In genomic region chr14:75709207-75709812, GRCh38 we compare ENCODE assay signal across 8 cellular contexts. TPM values are rescaled to one million over a fixed set of nuclear protein-coding genes. Genes with fewer than 3 reads are reported as not detected.
DNase-seq lines count a peak whose midpoint lies in the region; ATAC-seq and TF ChIP-seq lines count a peak whose summit lies in the region.

No MANE protein-coding gene starts in this region.

- no peak overlapping the region for H3K4me3 Mint-ChIP-seq in natural killer cell

- no peak overlapping the region for H3K9ac ChIP-seq in OCI-LY3 (ENCODE audit: low read length)

- intact Hi-C loops in esophagus muscularis mucosa (cut with DNase I) = loop anchor here (10.0 kb wide), 1 partner anchor 645 kb away; no protein-coding TSS in a partner anchor
- intact Hi-C loops in natural killer cell (cut with micrococcal nuclease) = loop anchor here (1.0 kb wide), 1 partner anchor 273 kb away; no protein-coding TSS in a partner anchor

- H3K4me1 ChIP-seq in OCI-LY3 (ENCODE audit: low read length) (peaks cover 21% of the 10 kb centered on the region), esophagus muscularis mucosa (peaks cover 10 to 22% (median 19%) of the 10 kb centered on the region in 4 donors)

- no peaks in the 10 kb centered on the region for H3K79me2 ChIP-seq in OCI-LY3 (ENCODE audit: low read length)

- H3K36me3 Mint-ChIP-seq in natural killer cell = no peaks in the 10 kb centered on the region

- TF ChIP-seq CTCF in OCI-LY3 (IDR thresholded peaks at IDR 0.05; ENCODE audit: low read depth, low read length) (peak; percentile 89), esophagus muscularis mucosa (IDR thresholded peaks at IDR 0.05) (peak; percentile 79 to 86 (median 82)), natural killer cell (IDR thresholded peaks at IDR 0.05) (peak; percentile 73)

- H3K36me3 ChIP-seq in OCI-LY3 (replicated peaks; ENCODE audit: low read depth, low read length) = peaks cover 14% of the 10 kb centered on the region
- H3K36me3 ChIP-seq in esophagus muscularis mucosa = peaks cover 0 to 29% (median 9%) of the 10 kb centered on the region in 4 donors

- H2AFZ ChIP-seq in OCI-LY3 (ENCODE audit: low read depth, low read length) = no peak overlapping the region

- H3K27me3 Mint-ChIP-seq in natural killer cell (ENCODE audit: low read depth in 2 of 2) = no peaks in the 10 kb centered on the region

- ATAC-seq in natural killer cell (peak; percentile 64 to 75 (median 73)), HG02970 (IDR thresholded peaks at IDR 0.05; ENCODE audit: low FRiP score, unreplicated experiment) (no peak)
- ATAC-seq in stimulated activated naive CD8-positive, alpha-beta T cell treated with anti-CD3 and anti-CD28 coated beads, Interleukin-15, Interleukin-2, amounts not matched to agents 100 U/mL and 50 U/mL, for 24 hours = peak; percentile 57

- H3K4me2 ChIP-seq in OCI-LY3 (ENCODE audit: low read length) = no peak overlapping the region

- no peak overlapping the region for H3K27ac Mint-ChIP-seq in natural killer cell

- H4K20me1 ChIP-seq in OCI-LY3 (ENCODE audit: insufficient read depth, low read length) = 0 out of 2 replicates have a peak, but pooled peaks cover 4% of the 10 kb centered on the region

- no peaks in the 10 kb centered on the region for H3K9me3 Mint-ChIP-seq in natural killer cell

- no peak for TF ChIP-seq EP300 in esophagus muscularis mucosa (IDR thresholded peaks at IDR 0.05)

- 50% methylated on average over 10 of the region's 10 CpGs for WGBS in esophagus muscularis mucosa

- H3K4me1 Mint-ChIP-seq in natural killer cell = no peaks in the 10 kb centered on the region

- H3K27ac ChIP-seq in OCI-LY3 (ENCODE audit: low read length) = no peak overlapping the region
- H3K27ac ChIP-seq in esophagus muscularis mucosa (replicated peaks in 1 of 4) = no peak overlapping the region

- H3K9me3 ChIP-seq in OCI-LY3 (ENCODE audit: insufficient read depth, low read length) (no peaks in the 10 kb centered on the region), esophagus muscularis mucosa (no peaks in the 10 kb centered on the region)

- peak; percentile 58 for DNase-seq in DMS114 treated with DMSO at 0.1 percent for 48 hours (lab: John Stamatoyannopoulos, UW; ENCODE audit: unreplicated experiment)
- DNase-seq in HuH-7.5 (ENCODE audit: low spot score) = peak; percentile 15
- DNase-seq in activated T-cell treated with anti-CD3 and anti-CD28 coated beads for 48 hours (ENCODE audit: low read depth) = peak; percentile 31
- no peak for DNase-seq in esophagus muscularis mucosa (ENCODE audit: extremely low spot score)
- peak; percentile 23 for DNase-seq in natural killer cell
- DNase-seq in stimulated activated naive CD8-positive, alpha-beta T cell treated with anti-CD3 and anti-CD28 coated beads, Interleukin-15, Interleukin-2, amounts not matched to agents 100 U/mL and 50 U/mL, for 24 hours = peak; percentile 64

- no peak for TF ChIP-seq POLR2A in esophagus muscularis mucosa (IDR thresholded peaks at IDR 0.05; ENCODE audit: low read depth)

- H3K27me3 ChIP-seq in OCI-LY3 (ENCODE audit: low read depth, low read length) (no peaks in the 10 kb centered on the region), esophagus muscularis mucosa (no peaks in the 10 kb centered on the region)

- H3K4me3 ChIP-seq in OCI-LY3 (ENCODE audit: low read length) = no peak overlapping the region
- no peak overlapping the region for H3K4me3 ChIP-seq in esophagus muscularis mucosa

RNA-seq across cellular contexts. Expression of gene TTLL5, which starts 48.3 kb away (rescaled TPM):
- 10 to 100 TPM; 16.9 to 26.6 (median 21.2) TPM for total RNA-seq in esophagus muscularis mucosa
- 10 to 100 TPM; 27.1 to 34.3 (median 32.5) TPM for total RNA-seq in natural killer cell

RNA-seq across cellular contexts. Expression of gene ERG28, which starts 48.6 kb away (rescaled TPM):
- total RNA-seq in esophagus muscularis mucosa = 1 to 10 TPM; 6.0 to 7.5 (median 6.9) TPM
- 10 to 100 TPM; 10.5 to 11.1 (median 10.9) TPM for total RNA-seq in natural killer cell
